In genomic region chrX:71493111-71493613, GRCh38 we compare ENCODE assay signal across 10 cellular contexts. TPM values are rescaled to one million over a fixed set of nuclear protein-coding genes. Genes with fewer than 3 reads are reported as not detected.
A peak's percentile ranks its signal among the peaks of the same experiment; 100 is the strongest.
DNase-seq lines count a peak whose midpoint lies in the region; ATAC-seq and TF ChIP-seq lines count a peak whose summit lies in the region.
"Had no signal": no experiment of that assay in that cellular context is flagged by ENCODE, and none has a peak within 500 bp of the region (broad histone marks: within the 10 kb centered on the region; RNA-seq: fewer than 3 reads in every experiment).

No MANE protein-coding gene starts in this region.

- no peak for TF ChIP-seq CTCF in right atrium auricular region (IDR thresholded peaks at IDR 0.05)
- TF ChIP-seq CTCF in hepatocyte (IDR thresholded peaks at IDR 0.05; ENCODE audit: poor library complexity) = no peak

- no peaks in the 10 kb centered on the region for H3K4me1 ChIP-seq in right atrium auricular region
- no peaks in the 10 kb centered on the region for H3K4me1 ChIP-seq in hepatocyte (ENCODE audit: insufficient read depth)

- no peak overlapping the region for H3K4me2 ChIP-seq in hepatocyte

- no peak overlapping the region for H3K27ac Mint-ChIP-seq in activated naive CD8-positive, alpha-beta T cell
- H3K27ac Mint-ChIP-seq in stimulated activated naive B cell treated with anti-CD40 and anti-IgM and Interleukin-4, amounts not matched to agents 10 μg/mL and 1 μg/mL and 100 μg/mL, for 72 hours = peak overlapping the region; percentile 63

- H3K9me3 ChIP-seq in right atrium auricular region (no peaks in the 10 kb centered on the region), hepatocyte (ENCODE audit: low read depth) (no peaks in the 10 kb centered on the region)

- no peak overlapping the region for H2AFZ ChIP-seq in hepatocyte

- H3K27me3 Mint-ChIP-seq in activated naive CD8-positive, alpha-beta T cell = no peaks in the 10 kb centered on the region
- H3K27me3 Mint-ChIP-seq in stimulated activated naive B cell treated with anti-CD40 and anti-IgM and Interleukin-4, amounts not matched to agents 10 μg/mL and 1 μg/mL and 100 μg/mL, for 72 hours = peaks cover 0 to 4% of the 10 kb centered on the region in 2 donors

- H3K36me3 ChIP-seq in right atrium auricular region = no peaks in the 10 kb centered on the region
- no peaks in the 10 kb centered on the region for H3K36me3 ChIP-seq in hepatocyte (replicated peaks; ENCODE audit: insufficient read depth, low read depth)

- H3K4me3 Mint-ChIP-seq in activated naive CD8-positive, alpha-beta T cell = peak overlapping the region; percentile 89
- peak overlapping the region; percentile 85 to 90 for H3K4me3 Mint-ChIP-seq in stimulated activated naive B cell treated with anti-CD40 and anti-IgM and Interleukin-4, amounts not matched to agents 10 μg/mL and 1 μg/mL and 100 μg/mL, for 72 hours

- no peak for ATAC-seq in stimulated activated naive B cell treated with anti-CD40 and anti-IgM and Interleukin-4, amounts not matched to agents 10 μg/mL and 1 μg/mL and 100 μg/mL, for 72 hours (replicated peaks)

- H3K4me1 Mint-ChIP-seq in activated naive CD8-positive, alpha-beta T cell (ENCODE audit: low read depth) = peaks cover 11% of the 10 kb centered on the region
- H3K4me1 Mint-ChIP-seq in stimulated activated naive B cell treated with anti-CD40 and anti-IgM and Interleukin-4, amounts not matched to agents 10 μg/mL and 1 μg/mL and 100 μg/mL, for 72 hours = peaks cover 9% of the 10 kb centered on the region in 2 donors

- H3K9me2 ChIP-seq in hepatocyte (replicated peaks; ENCODE audit: insufficient read depth) = no peaks in the 10 kb centered on the region

- H3K4me3 ChIP-seq in right atrium auricular region (peak overlapping the region; percentile 47 to 57), hepatocyte (no peak overlapping the region)

- H3K27me3 ChIP-seq in right atrium auricular region (no peaks in the 10 kb centered on the region), hepatocyte (no peaks in the 10 kb centered on the region)

- no peaks in the 10 kb centered on the region for H4K20me1 ChIP-seq in hepatocyte (ENCODE audit: insufficient read depth, poor library complexity, severe bottlenecking)

- DNase-seq in DMS 273 (lab: John Stamatoyannopoulos, UW; ENCODE audit: unreplicated experiment) (peak; percentile 17), DMS 273 treated with DMSO at 0.1 percent for 48 hours (lab: John Stamatoyannopoulos, UW) (no peak), right atrium auricular region (ENCODE audit: low spot score) (no peak), EL (no peak), hepatocyte (ENCODE audit: low spot score) (no peak)
- DNase-seq in stimulated activated naive B cell treated with anti-CD40 and anti-IgM and Interleukin-4, amounts not matched to agents 10 μg/mL and 1 μg/mL and 100 μg/mL, for 72 hours = no peak
- DNase-seq in stimulated activated naive CD4-positive, alpha-beta T cell treated with Interleukin-2 at 50 U/mL for 16 hours (lab: John Stamatoyannopoulos, UW) = no peak
- DNase-seq: cerebellar nuclear complex had no signal

- 84% methylated on average over 16 of the region's 16 CpGs for WGBS in hepatocyte (ENCODE audit: low lambda C conversion rate, missing lambda C conversion rate)

- H3K9me3 Mint-ChIP-seq in activated naive CD8-positive, alpha-beta T cell (ENCODE audit: low read depth) = no peaks in the 10 kb centered on the region
- H3K9me3 Mint-ChIP-seq in stimulated activated naive B cell treated with anti-CD40 and anti-IgM and Interleukin-4, amounts not matched to agents 10 μg/mL and 1 μg/mL and 100 μg/mL, for 72 hours = no peaks in the 10 kb centered on the region

- H3K27ac ChIP-seq in right atrium auricular region (no peak overlapping the region), hepatocyte (no peak overlapping the region)
- H3K27ac ChIP-seq: 22Rv1 had no signal

- no peaks in the 10 kb centered on the region for H3K79me2 ChIP-seq in hepatocyte

- no peaks in the 10 kb centered on the region for H3K36me3 Mint-ChIP-seq in activated naive CD8-positive, alpha-beta T cell
- H3K36me3 Mint-ChIP-seq in stimulated activated naive B cell treated with anti-CD40 and anti-IgM and Interleukin-4, amounts not matched to agents 10 μg/mL and 1 μg/mL and 100 μg/mL, for 72 hours = peaks cover 4 to 5% of the 10 kb centered on the region in 2 donors

RNA-seq across cellular contexts. Expression of gene OGT, which starts 39.7 kb away (rescaled TPM):
- 10 to 100 TPM; 50.8 to 54.0 TPM for total RNA-seq in right atrium auricular region
- total RNA-seq in hepatocyte = 117 and 120 TPM in 2 replicates
- 36.8 and 46.5 TPM in 2 replicates for polyA plus RNA-seq in hepatocyte
